13 cellular contexts compared by ENCODE assay signal in genomic region chr5:14722923-14723322, GRCh38. TPM values are rescaled to one million over a fixed set of nuclear protein-coding genes. Genes with fewer than 3 reads are reported as not detected.
A peak's percentile ranks its signal among the peaks of the same experiment; 100 is the strongest.
DNase-seq lines count a peak whose midpoint lies in the region; ATAC-seq and TF ChIP-seq lines count a peak whose summit lies in the region.
"Had no signal": no experiment of that assay in that cellular context is flagged by ENCODE, and none has a peak within 500 bp of the region (broad histone marks: within the 10 kb centered on the region; RNA-seq: fewer than 3 reads in every experiment).

No MANE protein-coding gene starts in this region.

- no peak overlapping the region for H3K4me3 Mint-ChIP-seq in CD4-positive, alpha-beta T cell
- H3K4me3 Mint-ChIP-seq in WTC11 = no peak overlapping the region
- H3K4me3 Mint-ChIP-seq in naive thymus-derived CD4-positive, alpha-beta T cell = no peak overlapping the region
- H3K4me3 Mint-ChIP-seq: B cell, HFFc6 had no signal

- POLR2A ChIA-PET in CD4-positive, alpha-beta T cell (lab: Charles Lee) = interaction anchor here (3.6 kb wide), 1 partner anchor 16 kb away, joined by 28 read pairs; no protein-coding TSS in a partner anchor
- POLR2A ChIA-PET in WTC11 (lab: Charles Lee) = no interaction called here
- POLR2A ChIA-PET in naive thymus-derived CD4-positive, alpha-beta T cell (lab: Charles Lee) = interaction anchor here (6.7 kb wide), 1 partner anchor 16 kb away, joined by 60 read pairs; no protein-coding TSS in a partner anchor

- H3K4me1 Mint-ChIP-seq in CD4-positive, alpha-beta T cell (ENCODE audit: low read depth) = peaks cover 45% of the 10 kb centered on the region
- peaks cover 17% of the 10 kb centered on the region for H3K4me1 Mint-ChIP-seq in WTC11
- peaks cover 17 to 62% (median 56%) of the 10 kb centered on the region in 7 donors for H3K4me1 Mint-ChIP-seq in naive thymus-derived CD4-positive, alpha-beta T cell

- H3K9me3 ChIP-seq in CD4-positive, alpha-beta T cell (ENCODE audit: control insufficient read depth, low read length) = no peaks in the 10 kb centered on the region
- no peaks in the 10 kb centered on the region for H3K9me3 ChIP-seq in naive thymus-derived CD4-positive, alpha-beta T cell (ENCODE audit: control insufficient read depth in 2 of 3, low read length in 3 of 3)

- ATAC-seq in CD4-positive, alpha-beta T cell (ENCODE audit: poor library complexity) = no peak
- ATAC-seq in WTC11 = no peak
- ATAC-seq in naive thymus-derived CD4-positive, alpha-beta T cell = no peak

- H3K4me1 ChIP-seq in naive thymus-derived CD4-positive, alpha-beta T cell (ENCODE audit: control insufficient read depth in 2 of 2, insufficient read depth in 2 of 2, low read length in 2 of 2) = peaks cover 0 to 18% of the 10 kb centered on the region in 2 donors

- peaks cover 0 to 11% (median 0%) of the 10 kb centered on the region in 3 experiments for H3K36me3 ChIP-seq in naive thymus-derived CD4-positive, alpha-beta T cell (ENCODE audit: control insufficient read depth in 2 of 3, insufficient read depth in 3 of 3, low read length in 3 of 3)

- CTCF ChIA-PET in CD4-positive, alpha-beta T cell (lab: Charles Lee) = no interaction called here
- CTCF ChIA-PET in WTC11 (lab: Charles Lee) = no interaction called here
- CTCF ChIA-PET in naive thymus-derived CD4-positive, alpha-beta T cell (lab: Charles Lee) = no interaction called here

- no peak for TF ChIP-seq CTCF in C4-2B (conservative IDR thresholded peaks at IDR 0.05)
- no peak for TF ChIP-seq CTCF in CD4-positive, alpha-beta T cell (IDR thresholded peaks at IDR 0.05)
- TF ChIP-seq CTCF in WTC11 (IDR thresholded peaks at IDR 0.05) = no peak

- H3K9me3 Mint-ChIP-seq in CD4-positive, alpha-beta T cell = no peaks in the 10 kb centered on the region
- peaks cover 8% of the 10 kb centered on the region; the same call in 1 of the 2 replicates for H3K9me3 Mint-ChIP-seq in WTC11
- no peaks in the 10 kb centered on the region for H3K9me3 Mint-ChIP-seq in naive thymus-derived CD4-positive, alpha-beta T cell
- H3K9me3 Mint-ChIP-seq: HFFc6 had no signal

- H3K27ac ChIP-seq in C4-2B = peak overlapping the region; percentile 75
- no peak overlapping the region for H3K27ac ChIP-seq in CD4-positive, alpha-beta T cell (ENCODE audit: low read depth, low read length)
- H3K27ac ChIP-seq in naive thymus-derived CD4-positive, alpha-beta T cell (ENCODE audit: low read depth, low read length) = no peak overlapping the region
- H3K27ac ChIP-seq: HL-60 had no signal

- H3K4me3 ChIP-seq in naive thymus-derived CD4-positive, alpha-beta T cell (ENCODE audit: low read length) = no peak overlapping the region

- intact Hi-C loops in CD4-positive, alpha-beta T cell (cut with DNase I, micrococcal nuclease) = no loop called here
- intact Hi-C loops in naive thymus-derived CD4-positive, alpha-beta T cell (cut with micrococcal nuclease) = no loop called here

- H3K36me3 Mint-ChIP-seq in CD4-positive, alpha-beta T cell (ENCODE audit: low read depth) = peaks cover 66% of the 10 kb centered on the region
- peaks cover 5% of the 10 kb centered on the region; the same call in 1 of the 2 replicates for H3K36me3 Mint-ChIP-seq in WTC11
- peaks cover 9 to 53% (median 22%) of the 10 kb centered on the region in 5 donors for H3K36me3 Mint-ChIP-seq in naive thymus-derived CD4-positive, alpha-beta T cell

- no peaks in the 10 kb centered on the region for H3K27me3 Mint-ChIP-seq in CD4-positive, alpha-beta T cell
- no peaks in the 10 kb centered on the region for H3K27me3 Mint-ChIP-seq in WTC11 (ENCODE audit: low read depth)
- no peaks in the 10 kb centered on the region for H3K27me3 Mint-ChIP-seq in naive thymus-derived CD4-positive, alpha-beta T cell
- H3K27me3 Mint-ChIP-seq: B cell had no signal

- peak overlapping the region; percentile 13 for H3K27ac Mint-ChIP-seq in CD4-positive, alpha-beta T cell
- 0 out of 2 replicates have a peak overlapping the region, but pooled peaks have one; percentile 27 for H3K27ac Mint-ChIP-seq in WTC11
- peak overlapping the region in 6 of 9 donors; percentile 39 to 79 (median 52) for H3K27ac Mint-ChIP-seq in naive thymus-derived CD4-positive, alpha-beta T cell
- H3K27ac Mint-ChIP-seq: B cell had no signal

- DNase-seq in CD4-positive, alpha-beta T cell = no peak
- DNase-seq in WTC11 (ENCODE audit: low spot score) (no peak), kidney tubule cell (ENCODE audit: low spot score) (no peak), mucosa of gallbladder (ENCODE audit: low spot score) (no peak), ureter (ENCODE audit: low spot score) (no peak)
- no peak for DNase-seq in naive thymus-derived CD4-positive, alpha-beta T cell
- DNase-seq: C1 segment of cervical spinal cord, DMS53, GF-D8 had no signal

- no peaks in the 10 kb centered on the region for H3K27me3 ChIP-seq in CD4-positive, alpha-beta T cell (ENCODE audit: control insufficient read depth, insufficient read depth, low read length)
- no peaks in the 10 kb centered on the region for H3K27me3 ChIP-seq in naive thymus-derived CD4-positive, alpha-beta T cell (ENCODE audit: control insufficient read depth in 2 of 2, insufficient read depth in 2 of 2, low read length in 2 of 2)

TF ChIP-seq in WTC11, 78 proteins besides CTCF, POLR2A, EP300 and RAD21:
- TF ChIP-seq ZSCAN18 (CRISPR knock-in tag; IDR thresholded peaks at IDR 0.05) = no peak
- no peak for TF ChIP-seq NFATC4 (CRISPR knock-in tag; IDR thresholded peaks at IDR 0.05)
- TF ChIP-seq HMGA2 (CRISPR knock-in tag; IDR thresholded peaks at IDR 0.05) = no peak
- TF ChIP-seq ARID4B (CRISPR knock-in tag; IDR thresholded peaks at IDR 0.05; ENCODE audit: borderline replicate concordance) = no peak

RNA-seq across cellular contexts. Expression of gene OTULIN, which starts 58.4 kb away (rescaled TPM):
- total RNA-seq in CD4-positive, alpha-beta T cell = 10 to 100 TPM; 69.4 to 77.0 TPM
- 23.0 to 25.0 TPM (median 24.1 TPM) in 3 replicates for total RNA-seq in WTC11 (2021)
- 10 to 100 TPM; 48.3 to 66.9 (median 58.2) TPM for total RNA-seq in naive thymus-derived CD4-positive, alpha-beta T cell
- polyA plus RNA-seq in naive thymus-derived CD4-positive, alpha-beta T cell = 10 to 100 TPM; 12.1 to 13.6 TPM
- 33.6 TPM for total RNA-seq in mucosa of gallbladder
- total RNA-seq in ureter = 35.1 TPM
